In genomic region chr2:39629646-39630045, GRCh38 we compare ENCODE assay signal across 22 cellular contexts. TPM values are rescaled to one million over a fixed set of nuclear protein-coding genes. Genes with fewer than 3 reads are reported as not detected.
DNase-seq lines count a peak whose midpoint lies in the region; ATAC-seq, FAIRE-seq and TF ChIP-seq lines count a peak whose summit lies in the region.
"Had no signal": no experiment of that assay in that cellular context is flagged by ENCODE, and none has a peak within 500 bp of the region (broad histone marks: within the 10 kb centered on the region; RNA-seq: fewer than 3 reads in every experiment).

No MANE protein-coding gene starts in this region.

- H2AK9ac ChIP-seq in IMR-90 (replicated peaks; ENCODE audit: low read depth, low read length, poor library complexity) = no peak overlapping the region

- no peak overlapping the region for H3K23ac ChIP-seq in IMR-90 (ENCODE audit: low read depth, low read length)

- H2AFZ ChIP-seq in IMR-90 (replicated peaks; ENCODE audit: low read length, poor library complexity) (no peak overlapping the region), MM.1S (ENCODE audit: low read length) (no peak overlapping the region)
- H2AFZ ChIP-seq: GM23338 had no signal

- no peaks in the 10 kb centered on the region for H3K36me3 Mint-ChIP-seq in activated naive CD8-positive, alpha-beta T cell treated with anti-CD3 and anti-CD28 coated beads for 36 hours
- H3K36me3 Mint-ChIP-seq: CD4-positive, alpha-beta memory T cell had no signal

- no peaks in the 10 kb centered on the region for H3K27me3 ChIP-seq in IMR-90 (ENCODE audit: control insufficient read depth, insufficient read depth, low read length)
- H3K27me3 ChIP-seq in bronchial epithelial cell (ENCODE audit: control insufficient read depth, insufficient read depth, low read length) = no peaks in the 10 kb centered on the region
- H3K27me3 ChIP-seq in foreskin keratinocyte = no peaks in the 10 kb centered on the region
- H3K27me3 ChIP-seq in MM.1S (replicated peaks; ENCODE audit: insufficient read depth, low read length) = no peaks in the 10 kb centered on the region
- H3K27me3 ChIP-seq in brain microvascular endothelial cell (replicated peaks) = no peaks in the 10 kb centered on the region

- no peaks in the 10 kb centered on the region for H3K79me2 ChIP-seq in MM.1S (ENCODE audit: low read length)

- no peak overlapping the region for H3K27ac ChIP-seq in IMR-90 (ENCODE audit: insufficient read depth, low read length)
- peak overlapping the region; percentile 35 for H3K27ac ChIP-seq in foreskin keratinocyte
- no peak overlapping the region for H3K27ac ChIP-seq in MM.1S (ENCODE audit: low read length)
- no peak overlapping the region for H3K27ac ChIP-seq in brain microvascular endothelial cell

- dilution Hi-C loops in IMR-90 (cut with HindIII; ENCODE audit: low sequenced_read_pairs, unreplicated experiment) = no loop called here

- no peak overlapping the region for H3K4me2 ChIP-seq in IMR-90 (ENCODE audit: low read depth, low read length)
- no peak overlapping the region for H3K4me2 ChIP-seq in MM.1S (ENCODE audit: low read depth, low read length)
- H3K4me2 ChIP-seq: GM23338 had no signal

- H3K4me3 ChIP-seq in IMR-90 (ENCODE audit: insufficient read depth, low read depth, low read length) = no peak overlapping the region
- H3K4me3 ChIP-seq in bronchial epithelial cell (ENCODE audit: low read depth, low read length) = no peak overlapping the region
- H3K4me3 ChIP-seq in MM.1S (ENCODE audit: low read length) = no peak overlapping the region
- H3K4me3 ChIP-seq in brain microvascular endothelial cell (ENCODE audit: low read depth, low read length) = no peak overlapping the region
- H3K4me3 ChIP-seq: GM12878, GM23338, HAP-1 had no signal

- H2BK15ac ChIP-seq in IMR-90 (ENCODE audit: low read depth, low read length) = no peak overlapping the region

- H3K56ac ChIP-seq in IMR-90 (ENCODE audit: extremely low read depth, insufficient read depth, low read length) = no peak overlapping the region

- intact Hi-C loops in IMR-90 (cut with micrococcal nuclease) = loop anchor here (5.0 kb wide), 1 partner anchor 43 kb away; no protein-coding TSS in a partner anchor

- TF ChIP-seq POLR2A in IMR-90 (IDR thresholded peaks at IDR 0.05; ENCODE audit: low read depth, low read length) = no peak

- POLR2A ChIA-PET in IMR-90 (lab: Charles Lee; ENCODE audit: unreplicated experiment) = no interaction called here

- no peak overlapping the region for H2BK120ac ChIP-seq in IMR-90 (ENCODE audit: low read depth, low read length)

- peaks cover 15% of the 10 kb centered on the region for H3K27me3 Mint-ChIP-seq in activated naive CD8-positive, alpha-beta T cell treated with anti-CD3 and anti-CD28 coated beads for 36 hours

- H3K9me3 Mint-ChIP-seq in activated naive CD8-positive, alpha-beta T cell treated with anti-CD3 and anti-CD28 coated beads for 36 hours = no peaks in the 10 kb centered on the region
- H3K9me3 Mint-ChIP-seq: HFFc6 had no signal

- FAIRE-seq in G401.6 (lab: Jason Lieb, UNC) = peak; percentile 27
- no peak for FAIRE-seq in bronchial epithelial cell (lab: Jason Lieb, UNC)
- FAIRE-seq: GM12878, GM19239, H54 had no signal

- no peaks in the 10 kb centered on the region for H3F3A ChIP-seq in MM.1S (ENCODE audit: insufficient read depth, low read length)

- no peak overlapping the region; the same call in 1 of the 2 replicates for H2BK20ac ChIP-seq in IMR-90 (ENCODE audit: low read depth, low read length)

- TF ChIP-seq RAD21 in IMR-90 (IDR thresholded peaks at IDR 0.05; ENCODE audit: low read length) = no peak

- H4K91ac ChIP-seq in IMR-90 (ENCODE audit: insufficient read depth, low read depth, low read length) = no peak overlapping the region

- BruUV-seq in IMR-90 (replicated peaks; lab: Mats Ljungman, UMichigan) = no TSS peak

- no peak overlapping the region for H3K4ac ChIP-seq in IMR-90 (ENCODE audit: low read depth, low read length)

- no peaks in the 10 kb centered on the region for H3K9me2 ChIP-seq in MM.1S (replicated peaks; ENCODE audit: insufficient read depth, low read length)

- H3K9ac ChIP-seq in IMR-90 (ENCODE audit: low read depth, low read length) (no peak overlapping the region), MM.1S (ENCODE audit: low read length) (no peak overlapping the region)

- DNase-seq in IMR-90 (peak; percentile 24), bronchial epithelial cell (ENCODE audit: low read depth) (peak; percentile 60), foreskin keratinocyte (peak in 1 of 2 donors; percentile 38), MM.1S (no peak), brain microvascular endothelial cell (no peak)
- DNase-seq in stimulated activated CD4-positive, alpha-beta T cell treated with anti-CD3 and anti-CD28 coated beads, Interleukin-15, amount 100 ng/mL, for 24 hours = no peak
- DNase-seq in activated naive CD8-positive, alpha-beta T cell treated with anti-CD3 and anti-CD28 coated beads for 36 hours = no peak
- DNase-seq: C1 segment of cervical spinal cord; Calu3; CD4-positive, alpha-beta memory T cell; COR-L47; DMS53; DMS79 treated with DMSO at 0.1 percent for 48 hours; GDM1; HFFc6 had no signal

- peaks cover 10% of the 10 kb centered on the region; the same call in 1 of the 2 replicates for H3K4me1 ChIP-seq in IMR-90 (ENCODE audit: control insufficient read depth, insufficient read depth, low read length)
- H3K4me1 ChIP-seq in foreskin keratinocyte = peaks cover 15% of the 10 kb centered on the region
- no peaks in the 10 kb centered on the region for H3K4me1 ChIP-seq in MM.1S (ENCODE audit: low read length)

- H2AK5ac ChIP-seq in IMR-90 (ENCODE audit: low read depth, low read length) = 0 out of 2 replicates have a peak overlapping the region, but pooled peaks have one; percentile 4

- WGBS in IMR-90 (ENCODE audit: extremely low coverage in 2 of 2, insufficient read length in 1 of 2), 2 experiments = no CpG with 5 or more reads among the region's 3 CpGs

- no peak overlapping the region; the same call in 1 of the 2 replicates for H3K18ac ChIP-seq in IMR-90 (ENCODE audit: low read depth, low read length)

- no peak overlapping the region for H3K27ac Mint-ChIP-seq in activated naive CD8-positive, alpha-beta T cell treated with anti-CD3 and anti-CD28 coated beads for 36 hours
- H3K27ac Mint-ChIP-seq: CD4-positive, alpha-beta memory T cell; GM23338; HFFc6 had no signal

- no peak overlapping the region for H3K14ac ChIP-seq in IMR-90 (replicated peaks; ENCODE audit: low read depth, low read length)

- H4K5ac ChIP-seq in IMR-90 (ENCODE audit: low read depth, low read length) = no peak overlapping the region

- H3K36me3 ChIP-seq in IMR-90 (ENCODE audit: control insufficient read depth, insufficient read depth, low read length) (no peaks in the 10 kb centered on the region), bronchial epithelial cell (ENCODE audit: control insufficient read depth, insufficient read depth, low read length) (no peaks in the 10 kb centered on the region), MM.1S (replicated peaks; ENCODE audit: insufficient read depth, low read length) (no peaks in the 10 kb centered on the region), brain microvascular endothelial cell (replicated peaks) (no peaks in the 10 kb centered on the region)
- H3K36me3 ChIP-seq: HAP-1 had no signal

- in situ Hi-C loops in IMR-90 (cut with MboI; ENCODE audit: low sequenced_read_pairs) (no loop called here), brain microvascular endothelial cell (cut with HindIII; ENCODE audit: low pct_ligation_motif_present, low sequenced_read_pairs) (no loop called here)

- TF ChIP-seq CTCF in IMR-90 (conservative IDR thresholded peaks at IDR 0.05; ENCODE audit: low read depth, low read length) (no peak), bronchial epithelial cell (IDR thresholded peaks at IDR 0.05; ENCODE audit: insufficient read depth, low read length, severe bottlenecking) (no peak), foreskin keratinocyte (conservative IDR thresholded peaks at IDR 0.05) (no peak), MM.1S (IDR thresholded peaks at IDR 0.05; ENCODE audit: low read length) (no peak), brain microvascular endothelial cell (IDR thresholded peaks at IDR 0.05; ENCODE audit: low read depth, low read length, missing control alignments) (no peak)

- no peak overlapping the region for H3K4me3 Mint-ChIP-seq in activated naive CD8-positive, alpha-beta T cell treated with anti-CD3 and anti-CD28 coated beads for 36 hours
- H3K4me3 Mint-ChIP-seq: CD4-positive, alpha-beta memory T cell; GM23338; HFFc6 had no signal

- no peak for ATAC-seq in IMR-90 (ENCODE audit: low read depth)
- peak; percentile 41 for ATAC-seq in foreskin keratinocyte
- ATAC-seq: GM12878, GM23338 had no signal

- H4K8ac ChIP-seq in IMR-90 (ENCODE audit: low read depth in 2 of 2, low read length in 2 of 2) = no peak overlapping the region

- no peaks in the 10 kb centered on the region for H4K20me1 ChIP-seq in IMR-90 (ENCODE audit: insufficient read depth, low read length)
- H4K20me1 ChIP-seq in MM.1S (ENCODE audit: insufficient read depth, low read length) = no peaks in the 10 kb centered on the region

- peaks cover 11% of the 10 kb centered on the region for H3K9me1 ChIP-seq in IMR-90 (ENCODE audit: insufficient read depth, low read length)

- no peaks in the 10 kb centered on the region for H3K79me1 ChIP-seq in IMR-90 (ENCODE audit: low read depth in 1 of 2, low read length in 2 of 2)

- H3K9me3 ChIP-seq in IMR-90 (ENCODE audit: control insufficient read depth, insufficient read depth, low read length) (no peaks in the 10 kb centered on the region), MM.1S (replicated peaks; ENCODE audit: insufficient read depth, low read length) (no peaks in the 10 kb centered on the region)
- H3K9me3 ChIP-seq: HAP-1 had no signal

- CTCF ChIA-PET in IMR-90 (lab: Yijun Ruan, JAX) = no interaction called here

- no peak overlapping the region for H2BK5ac ChIP-seq in IMR-90 (ENCODE audit: low read depth, low read length, poor library complexity, severe bottlenecking)

- no peaks in the 10 kb centered on the region for H3K4me1 Mint-ChIP-seq in activated naive CD8-positive, alpha-beta T cell treated with anti-CD3 and anti-CD28 coated beads for 36 hours
- H3K4me1 Mint-ChIP-seq: CD4-positive, alpha-beta memory T cell had no signal

TF ChIP-seq in IMR-90, 13 proteins besides CTCF, POLR2A, EP300 and RAD21 (continues in another document):
- TF ChIP-seq BHLHE40 (IDR thresholded peaks at IDR 0.05; ENCODE audit: low read depth, low read length) (no peak), MAFK (IDR thresholded peaks at IDR 0.05; ENCODE audit: low read depth, low read length) (no peak)

RNA-seq across cellular contexts. Expression of gene TMEM178A, which starts 36.1 kb away (rescaled TPM):
- total RNA-seq in IMR-90 (2012; rRNA removed) (0.18 and 0.28 TPM in 2 replicates), bronchial epithelial cell (0.26 and 0.51 TPM in 2 replicates), foreskin keratinocyte (not detected in 2 replicates)
- polyA plus RNA-seq in IMR-90 (2012; rRNA removed) (1.1 and 1.8 TPM in 2 replicates), foreskin keratinocyte (0.04 and 0.07 TPM in 2 replicates)
- polyA plus RNA-seq in IMR-90 (2012; cell fraction: cytosol; rRNA removed) = 0.24 and 0.34 TPM in 2 replicates
- polyA plus RNA-seq in IMR-90 (2012; cell fraction: nucleus; rRNA removed; ENCODE audit: low replicate concordance) = 20.8 and 51.8 TPM in 2 replicates
- total RNA-seq in activated naive CD8-positive, alpha-beta T cell treated with anti-CD3 and anti-CD28 coated beads for 36 hours = under 1 TPM; 0.16 TPM
- total RNA-seq: A172; CD4-positive, alpha-beta memory T cell; GM12878 had no signal
- polyA plus RNA-seq: CD4-positive, alpha-beta memory T cell; GM12878 had no signal

Comparison
In these comparisons a context has a peak if more than half of its experiments do, and no peak if none do; other contexts are left out.
1. DNase-seq: peak in IMR-90 (single experiment) and bronchial epithelial cell (single experiment); none in stimulated activated CD4-positive, alpha-beta T cell treated with anti-CD3 and anti-CD28 coated beads, Interleukin-15, amount 100 ng/mL, for 24 hours (single experiment), MM.1S (single experiment), activated naive CD8-positive, alpha-beta T cell treated with anti-CD3 and anti-CD28 coated beads for 36 hours (single experiment) and brain microvascular endothelial cell (single experiment).